1 cellular context compared by ENCODE assay signal in genomic region chr1:174841747-174842146, GRCh38.
TF ChIP-seq lines count a peak whose summit lies in the region.

No MANE protein-coding gene starts in this region.

TF ChIP-seq in GM23338, 12 proteins besides CTCF, POLR2A, EP300 and RAD21 (continued from another document):
- TF ChIP-seq REST (IDR thresholded peaks at IDR 0.05; ENCODE audit: unreplicated experiment) (no peak), STAT1 (IDR thresholded peaks at IDR 0.05; ENCODE audit: unreplicated experiment) (no peak), ZNF462 (CRISPR knock-in tag; IDR thresholded peaks at IDR 0.05) (no peak), POLR2AphosphoS5 (IDR thresholded peaks at IDR 0.05; ENCODE audit: low read depth) (no peak), ETS1 (IDR thresholded peaks at IDR 0.05) (no peak), ZNF114 (CRISPR knock-in tag; IDR thresholded peaks at IDR 0.05) (no peak), NANOG (IDR thresholded peaks at IDR 0.05; ENCODE audit: borderline replicate concordance) (no peak), JUNB (IDR thresholded peaks at IDR 0.05; ENCODE audit: unreplicated experiment) (no peak)
